In genomic region chr14:23639048-23639890, GRCh38 we compare ENCODE assay signal across 1 cellular context.
A peak's percentile ranks its signal among the peaks of the same experiment; 100 is the strongest.
TF ChIP-seq lines count a peak whose summit lies in the region.

No MANE protein-coding gene starts in this region.

TF ChIP-seq in HepG2, 621 proteins besides CTCF, POLR2A, EP300 and RAD21 (continued from another document and continues in another):
- no peak for TF ChIP-seq E2F1 (CRISPR knock-in tag; IDR thresholded peaks at IDR 0.05)
- TF ChIP-seq TOPORS (CRISPR knock-in tag; IDR thresholded peaks at IDR 0.05), result 0 out of 2 replicates have a peak, but pooled peaks have one; percentile 13
- TF ChIP-seq CHD4 (IDR thresholded peaks at IDR 0.05; ENCODE audit: borderline replicate concordance, low read length), result no peak
- TF ChIP-seq ELK4 (CRISPR knock-in tag; IDR thresholded peaks at IDR 0.05; ENCODE audit: borderline replicate concordance), result no peak
- TF ChIP-seq ZFAT (CRISPR knock-in tag; conservative IDR thresholded peaks at IDR 0.05), result no peak
- TF ChIP-seq TBP (CRISPR knock-in tag; IDR thresholded peaks at IDR 0.05), result no peak
- TF ChIP-seq GMEB2 (CRISPR knock-in tag; IDR thresholded peaks at IDR 0.05; ENCODE audit: low read depth), result 0 out of 2 replicates have a peak, but pooled peaks have one; percentile 10
- no peak for TF ChIP-seq ZNF253 (CRISPR knock-in tag; IDR thresholded peaks at IDR 0.05; ENCODE audit: borderline replicate concordance)
- no peak for TF ChIP-seq ATM (IDR thresholded peaks at IDR 0.05; ENCODE audit: borderline replicate concordance)
- no peak for TF ChIP-seq ZNF496 (CRISPR knock-in tag; IDR thresholded peaks at IDR 0.05; ENCODE audit: insufficient replicate concordance)
- TF ChIP-seq YEATS4 (CRISPR knock-in tag; IDR thresholded peaks at IDR 0.05; ENCODE audit: borderline replicate concordance), result no peak
- no peak for TF ChIP-seq HMGA1 (CRISPR knock-in tag; conservative IDR thresholded peaks at IDR 0.05)
- TF ChIP-seq TEAD2 (CRISPR knock-in tag; IDR thresholded peaks at IDR 0.05), result no peak
- peak; percentile 74; the same call in 1 of the 2 replicates for TF ChIP-seq SMAD1 (CRISPR knock-in tag; IDR thresholded peaks at IDR 0.05; ENCODE audit: borderline replicate concordance, low read depth)
- TF ChIP-seq NR2C2 (CRISPR knock-in tag; IDR thresholded peaks at IDR 0.05; ENCODE audit: borderline replicate concordance), result peak; percentile 73
- peak; percentile 97 for TF ChIP-seq ZNF230 (CRISPR knock-in tag; IDR thresholded peaks at IDR 0.05)
- no peak; the same call in 1 of the 2 replicates for TF ChIP-seq EEA1 (CRISPR knock-in tag; IDR thresholded peaks at IDR 0.05; ENCODE audit: borderline replicate concordance)
- no peak for TF ChIP-seq ZNF549 (CRISPR knock-in tag; IDR thresholded peaks at IDR 0.05)
- TF ChIP-seq, protein P1, sequence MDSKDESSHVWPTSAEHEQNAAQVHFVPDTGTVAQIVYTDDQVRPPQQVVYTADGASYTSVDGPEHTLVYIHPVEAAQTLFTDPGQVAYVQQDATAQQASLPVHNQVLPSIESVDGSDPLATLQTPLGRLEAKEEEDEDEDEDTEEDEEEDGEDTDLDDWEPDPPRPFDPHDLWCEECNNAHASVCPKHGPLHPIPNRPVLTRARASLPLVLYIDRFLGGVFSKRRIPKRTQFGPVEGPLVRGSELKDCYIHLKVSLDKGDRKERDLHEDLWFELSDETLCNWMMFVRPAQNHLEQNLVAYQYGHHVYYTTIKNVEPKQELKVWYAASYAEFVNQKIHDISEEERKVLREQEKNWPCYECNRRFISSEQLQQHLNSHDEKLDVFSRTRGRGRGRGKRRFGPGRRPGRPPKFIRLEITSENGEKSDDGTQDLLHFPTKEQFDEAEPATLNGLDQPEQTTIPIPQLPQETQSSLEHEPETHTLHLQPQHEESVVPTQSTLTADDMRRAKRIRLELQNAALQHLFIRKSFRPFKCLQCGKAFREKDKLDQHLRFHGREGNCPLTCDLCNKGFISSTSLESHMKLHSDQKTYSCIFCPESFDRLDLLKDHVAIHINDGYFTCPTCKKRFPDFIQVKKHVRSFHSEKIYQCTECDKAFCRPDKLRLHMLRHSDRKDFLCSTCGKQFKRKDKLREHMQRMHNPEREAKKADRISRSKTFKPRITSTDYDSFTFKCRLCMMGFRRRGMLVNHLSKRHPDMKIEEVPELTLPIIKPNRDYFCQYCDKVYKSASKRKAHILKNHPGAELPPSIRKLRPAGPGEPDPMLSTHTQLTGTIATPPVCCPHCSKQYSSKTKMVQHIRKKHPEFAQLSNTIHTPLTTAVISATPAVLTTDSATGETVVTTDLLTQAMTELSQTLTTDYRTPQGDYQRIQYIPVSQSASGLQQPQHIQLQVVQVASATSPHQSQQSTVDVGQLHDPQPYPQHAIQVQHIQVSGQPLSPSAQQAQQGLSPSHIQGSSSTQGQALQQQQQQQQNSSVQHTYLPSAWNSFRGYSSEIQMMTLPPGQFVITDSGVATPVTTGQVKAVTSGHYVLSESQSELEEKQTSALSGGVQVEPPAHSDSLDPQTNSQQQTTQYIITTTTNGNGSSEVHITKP (CRISPR knock-in tag; IDR thresholded peaks at IDR 0.05; ENCODE audit: low read depth), result peak; percentile 72; the same call in 1 of the 2 replicates
- peak; percentile 74; the same call in 1 of the 2 replicates for TF ChIP-seq YEATS2 (CRISPR knock-in tag; IDR thresholded peaks at IDR 0.05; ENCODE audit: borderline replicate concordance)
- peak; percentile 79 for TF ChIP-seq POLR2G (IDR thresholded peaks at IDR 0.05; ENCODE audit: low read depth, low read length)
- peak; percentile 95 for TF ChIP-seq ZNF138 (CRISPR knock-in tag; IDR thresholded peaks at IDR 0.05; ENCODE audit: low read depth)
- TF ChIP-seq ZNF337 (CRISPR knock-in tag; IDR thresholded peaks at IDR 0.05; ENCODE audit: borderline replicate concordance, low read depth), result peak; percentile 99; the same call in 1 of the 2 replicates
- peak; percentile 96 for TF ChIP-seq SMYD3 (CRISPR knock-in tag; IDR thresholded peaks at IDR 0.05)
- peak; percentile 93 for TF ChIP-seq TIGD3 (CRISPR knock-in tag; IDR thresholded peaks at IDR 0.05; ENCODE audit: borderline replicate concordance)
- no peak for TF ChIP-seq TCF12 (IDR thresholded peaks at IDR 0.05)
- TF ChIP-seq TCF12 (CRISPR knock-in tag; IDR thresholded peaks at IDR 0.05), result no peak
- TF ChIP-seq SIN3B (IDR thresholded peaks at IDR 0.05; ENCODE audit: low read length), result no peak
- peak; percentile 75; the same call in 1 of the 2 replicates for TF ChIP-seq GPN1 (CRISPR knock-in tag; IDR thresholded peaks at IDR 0.05; ENCODE audit: borderline replicate concordance)
- TF ChIP-seq SIX4 (CRISPR knock-in tag; IDR thresholded peaks at IDR 0.05), result no peak
- TF ChIP-seq TP53 (CRISPR knock-in tag; conservative IDR thresholded peaks at IDR 0.05), result no peak
- peak; percentile 68 for TF ChIP-seq HNRNPLL (IDR thresholded peaks at IDR 0.05; ENCODE audit: low read depth, low read length, poor library complexity, severe bottlenecking)
- peak; percentile 14; the same call in 1 of the 2 replicates for TF ChIP-seq HNF4G (IDR thresholded peaks at IDR 0.05; ENCODE audit: borderline replicate concordance, low read depth, low read length)
- TF ChIP-seq HNF4G (CRISPR knock-in tag; IDR thresholded peaks at IDR 0.05; ENCODE audit: borderline replicate concordance, low read depth), result no peak; the same call in 1 of the 2 replicates
- TF ChIP-seq RFXAP (CRISPR knock-in tag; IDR thresholded peaks at IDR 0.05; ENCODE audit: borderline replicate concordance), result no peak
- TF ChIP-seq, protein P2, sequence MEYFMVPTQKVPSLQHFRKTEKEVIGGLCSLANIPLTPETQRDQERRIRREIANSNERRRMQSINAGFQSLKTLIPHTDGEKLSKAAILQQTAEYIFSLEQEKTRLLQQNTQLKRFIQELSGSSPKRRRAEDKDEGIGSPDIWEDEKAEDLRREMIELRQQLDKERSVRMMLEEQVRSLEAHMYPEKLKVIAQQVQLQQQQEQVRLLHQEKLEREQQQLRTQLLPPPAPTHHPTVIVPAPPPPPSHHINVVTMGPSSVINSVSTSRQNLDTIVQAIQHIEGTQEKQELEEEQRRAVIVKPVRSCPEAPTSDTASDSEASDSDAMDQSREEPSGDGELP (IDR thresholded peaks at IDR 0.05; ENCODE audit: borderline replicate concordance, low read depth), result no peak
- TF ChIP-seq XRCC5 (optimal IDR thresholded peaks at IDR 0.05; ENCODE audit: low read length), result peak; percentile 71
- peak; percentile 99 for TF ChIP-seq RBM39 (IDR thresholded peaks at IDR 0.05; ENCODE audit: low read depth, low read length, poor library complexity, severe bottlenecking)
- no peak; the same call in 1 of the 2 replicates for TF ChIP-seq MTA3 (CRISPR knock-in tag; IDR thresholded peaks at IDR 0.05)
- peak; percentile 90 for TF ChIP-seq ZBTB3 (CRISPR knock-in tag; IDR thresholded peaks at IDR 0.05; ENCODE audit: borderline replicate concordance, low read depth)
- no peak for TF ChIP-seq ZFP36L1 (CRISPR knock-in tag; IDR thresholded peaks at IDR 0.05)
- TF ChIP-seq ZSCAN20 (CRISPR knock-in tag; IDR thresholded peaks at IDR 0.05; ENCODE audit: borderline replicate concordance), result no peak
- TF ChIP-seq ZNF546 (CRISPR knock-in tag; conservative IDR thresholded peaks at IDR 0.05), result peak; percentile 87; the same call in 1 of the 2 replicates
- TF ChIP-seq DNMT3B (CRISPR knock-in tag; conservative IDR thresholded peaks at IDR 0.05), result no peak; the same call in 1 of the 2 replicates
- TF ChIP-seq ELF3 (CRISPR knock-in tag; IDR thresholded peaks at IDR 0.05), result peak; percentile 84
- TF ChIP-seq REXO4 (CRISPR knock-in tag; IDR thresholded peaks at IDR 0.05; ENCODE audit: borderline replicate concordance), result no peak
- TF ChIP-seq NFATC3 (CRISPR knock-in tag; IDR thresholded peaks at IDR 0.05), result peak; percentile 96
- TF ChIP-seq KAT8 (CRISPR knock-in tag; IDR thresholded peaks at IDR 0.05), result peak; percentile 59
- TF ChIP-seq ELF1 (CRISPR knock-in tag; IDR thresholded peaks at IDR 0.05), result peak; percentile 83
- TF ChIP-seq ONECUT2 (CRISPR knock-in tag; IDR thresholded peaks at IDR 0.05), result no peak
- TF ChIP-seq CBX5 (CRISPR knock-in tag; IDR thresholded peaks at IDR 0.05; ENCODE audit: borderline replicate concordance), result peak; percentile 26
- TF ChIP-seq MAFG (CRISPR knock-in tag; IDR thresholded peaks at IDR 0.05), result no peak
- TF ChIP-seq NR1H2 (CRISPR knock-in tag; IDR thresholded peaks at IDR 0.05; ENCODE audit: borderline replicate concordance, low read depth), result no peak
- TF ChIP-seq ZNF335 (CRISPR knock-in tag; IDR thresholded peaks at IDR 0.05), result no peak
- no peak for TF ChIP-seq SRSF4 (IDR thresholded peaks at IDR 0.05; ENCODE audit: low read depth, low read length, poor library complexity, severe bottlenecking)
- TF ChIP-seq MAX (IDR thresholded peaks at IDR 0.05), result no peak
- TF ChIP-seq NR0B2 (CRISPR knock-in tag; IDR thresholded peaks at IDR 0.05), result no peak
- no peak for TF ChIP-seq GLMP (CRISPR knock-in tag; IDR thresholded peaks at IDR 0.05; ENCODE audit: borderline replicate concordance)
- TF ChIP-seq, protein P3, sequence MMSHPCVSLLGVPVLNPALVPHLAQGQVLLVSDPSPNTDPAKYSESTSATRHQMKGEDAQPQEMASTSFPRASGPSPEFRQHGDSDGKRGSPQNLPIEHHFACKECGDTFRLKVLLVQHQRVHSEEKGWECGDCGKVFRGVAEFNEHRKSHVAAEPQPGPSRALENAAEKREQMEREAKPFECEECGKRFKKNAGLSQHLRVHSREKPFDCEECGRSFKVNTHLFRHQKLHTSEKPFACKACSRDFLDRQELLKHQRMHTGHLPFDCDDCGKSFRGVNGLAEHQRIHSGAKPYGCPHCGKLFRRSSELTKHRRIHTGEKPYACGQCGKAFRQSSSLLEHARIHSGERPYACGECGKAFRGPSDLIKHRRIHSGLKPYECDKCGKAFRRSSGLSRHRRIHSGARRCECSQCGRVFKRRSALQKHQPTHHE (CRISPR knock-in tag; IDR thresholded peaks at IDR 0.05; ENCODE audit: borderline replicate concordance), result no peak
- peak; percentile 24; the same call in 1 of the 2 replicates for TF ChIP-seq ZNF792 (CRISPR knock-in tag; IDR thresholded peaks at IDR 0.05)
